9 cellular contexts compared by ENCODE assay signal in genomic region chr1:105137543-105138444, GRCh38.
DNase-seq lines count a peak whose midpoint lies in the region; ATAC-seq and TF ChIP-seq lines count a peak whose summit lies in the region.
"Had no signal": no experiment of that assay in that cellular context is flagged by ENCODE, and none has a peak within 500 bp of the region (broad histone marks: within the 10 kb centered on the region; RNA-seq: fewer than 3 reads in every experiment).

No MANE protein-coding gene starts in this region.

- peak; percentile 67 for ATAC-seq in HG03103 (IDR thresholded peaks at IDR 0.05; ENCODE audit: low read depth, unreplicated experiment)
- no peak for ATAC-seq in GM18502 (IDR thresholded peaks at IDR 0.05; ENCODE audit: poor library complexity, unreplicated experiment)
- ATAC-seq: HCT116 had no signal

- CTCF ChIA-PET in GM10248 (lab: Yijun Ruan, JAX) = interaction anchor here (0.9 to 2.3 kb wide), 6 partner anchors 8 to 489 kb away, joined by 3 to 9 read pairs (median 4); no protein-coding TSS in a partner anchor

- peak; percentile 46 for TF ChIP-seq CTCF in GM10248 (IDR thresholded peaks at IDR 0.05; ENCODE audit: control extremely low read depth, extremely low read depth, low read depth, missing control alignments)

- DNase-seq in GM10248 (ENCODE audit: extremely low spot score) = peak; percentile 18
- DNase-seq in OCI-M1 (lab: John Stamatoyannopoulos, UW) = peak; percentile 89
- peak; percentile 1 for DNase-seq in kidney tubule cell (ENCODE audit: low spot score)
- DNase-seq in NCI-H1417 (lab: John Stamatoyannopoulos, UW) = no peak
- DNase-seq in CD1c-positive myeloid dendritic cell (ENCODE audit: extremely low spot score) = no peak
- DNase-seq in foreskin melanocyte = no peak

- POLR2A ChIA-PET in GM10248 (lab: Yijun Ruan, JAX) = no interaction called here

Comparison
In these comparisons a context has a peak if more than half of its experiments do, and no peak if none do; other contexts are left out.
1. DNase-seq: peak in GM10248 (single experiment), OCI-M1 (single experiment) and kidney tubule cell (single experiment); none in NCI-H1417 (0 of 3), CD1c-positive myeloid dendritic cell (single experiment) and foreskin melanocyte (single experiment).